In genomic region chr12:49130151-49131050, GRCh38 we compare ENCODE assay signal across 8 cellular contexts. TPM values are rescaled to one million over a fixed set of nuclear protein-coding genes. Genes with fewer than 3 reads are reported as not detected.
DNase-seq lines count a peak whose midpoint lies in the region; ATAC-seq, FAIRE-seq and TF ChIP-seq lines count a peak whose summit lies in the region.

No MANE protein-coding gene starts in this region.

- H3K4me1 ChIP-seq in heart right ventricle = peaks cover 4 to 42% (median 31%) of the 10 kb centered on the region in 9 donors

- peaks cover 0 to 35% (median 18%) of the 10 kb centered on the region in 9 donors for H3K36me3 ChIP-seq in heart right ventricle

- H3K9me3 ChIP-seq in heart right ventricle = no peaks in the 10 kb centered on the region

- DNase-seq in GM12891 (ENCODE audit: insufficient read length, low spot score) (peak; percentile 72), NCI-H1417 treated with DMSO at 0.1 percent for 48 hours (lab: John Stamatoyannopoulos, UW) (peak; percentile 84), SW480 (ENCODE audit: low spot score) (peak; percentile 91), heart right ventricle (peak; percentile 95), posterior cingulate gyrus (peak; percentile 82 to 99 (median 91)), type B pancreatic cell (ENCODE audit: extremely low spot score, unreplicated experiment) (peak; percentile 93)

- peak; percentile 72 for TF ChIP-seq POLR2A in GM12891 (IDR thresholded peaks at IDR 0.05; ENCODE audit: low read depth, low read length)

- H3K27ac ChIP-seq in adipose tissue (ENCODE audit: low read depth, low read length) (peak overlapping the region; percentile 98), heart right ventricle (peak overlapping the region; percentile 94 to 100 (median 99))

- peaks cover 25% of the 10 kb centered on the region for H3K4me1 Mint-ChIP-seq in type B pancreatic cell (ENCODE audit: unreplicated experiment)

- peak; percentile 80 for FAIRE-seq in GM12891 (lab: Jason Lieb, UNC)

- TF ChIP-seq CTCF in heart right ventricle (IDR thresholded peaks at IDR 0.05) (peak; percentile 74 to 98 (median 93)), type B pancreatic cell (conservative IDR thresholded peaks at IDR 0.05) (peak; percentile 94)

- 0% methylated on average over 63 to 66 of the region's 66 CpGs for WGBS in adipose tissue, 3 donors
- WGBS in heart right ventricle, 2 donors = 0 to 1% methylated on average over 66 of the region's 66 CpGs

- peak overlapping the region; percentile 66 to 98 (median 86) for H3K4me3 ChIP-seq in heart right ventricle

- H3K27me3 ChIP-seq in heart right ventricle = no peaks in the 10 kb centered on the region

- intact Hi-C loops in heart right ventricle (cut with DNase I) = loop anchor here (1.0 to 10.0 kb wide), 9 partner anchors 20 to 104 kb away; partner anchors contain the start of genes TUBA1A (in 10 of the 10), LMBR1L (in 3 of the 10) and KMT2D (in 1 of the 10)
- intact Hi-C loops in posterior cingulate gyrus (cut with DNase I) = loop anchor here (1.0 kb wide), 1 partner anchor 103 kb away; no protein-coding TSS in a partner anchor

- H3K4me3 Mint-ChIP-seq in type B pancreatic cell = peak overlapping the region; percentile 97

- no peaks in the 10 kb centered on the region for H3K9me3 Mint-ChIP-seq in type B pancreatic cell

- ATAC-seq in HG02840 (IDR thresholded peaks at IDR 0.05; ENCODE audit: low FRiP score, unreplicated experiment) (peak; percentile 61), heart right ventricle (peak; percentile 86 to 94 (median 90))

- peak overlapping the region; percentile 99 for H3K27ac Mint-ChIP-seq in type B pancreatic cell

- peaks cover 39% of the 10 kb centered on the region for H3K36me3 Mint-ChIP-seq in type B pancreatic cell

- no peaks in the 10 kb centered on the region for H3K27me3 Mint-ChIP-seq in type B pancreatic cell

TF ChIP-seq in GM12891, 5 proteins besides CTCF, POLR2A, EP300 and RAD21:
- TF ChIP-seq PAX5 (IDR thresholded peaks at IDR 0.05; ENCODE audit: insufficient read depth, low read length, severe bottlenecking) = peak; percentile 70
- peak; percentile 67 for TF ChIP-seq POLR2AphosphoS5 (IDR thresholded peaks at IDR 0.05; ENCODE audit: low read depth, low read length)
- peak; percentile 80 for TF ChIP-seq SPI1 (IDR thresholded peaks at IDR 0.05; ENCODE audit: low read depth, low read length)
- TF ChIP-seq TAF1 (IDR thresholded peaks at IDR 0.05; ENCODE audit: low read depth, low read length) = peak; percentile 58; the same call in 1 of the 2 replicates
- TF ChIP-seq POU2F2 (IDR thresholded peaks at IDR 0.05; ENCODE audit: low read depth, low read length) = peak; percentile 81

RNA-seq across cellular contexts. Expression of gene TUBA1B, which starts 0.8 kb away (rescaled TPM):
- polyA plus RNA-seq in GM12891 (2012; ENCODE audit: low read depth, missing spikeins) = 1,284 TPM
- polyA plus RNA-seq in adipose tissue (100 to 1,000 TPM; 184 to 751 (median 746) TPM), heart right ventricle (1,000 to 10,000 TPM in 1 of 2 donors, 100 to 1,000 TPM in 1; 117 to 1,374 TPM)
- total RNA-seq in heart right ventricle (100 to 1,000 TPM; 201 to 818 (median 309) TPM), type B pancreatic cell (ENCODE audit: low replicate concordance) (664 and 1,458 TPM in 2 replicates)

RNA-seq across cellular contexts. Expression of gene LMBR1L, which starts 19.8 kb away (rescaled TPM):
- polyA plus RNA-seq in GM12891 (2012; ENCODE audit: low read depth, missing spikeins) = 21.6 TPM
- polyA plus RNA-seq in adipose tissue (10 to 100 TPM; 22.5 to 38.7 (median 28.2) TPM), heart right ventricle (10 to 100 TPM; 24.8 to 47.0 TPM)
- total RNA-seq in heart right ventricle (10 to 100 TPM; 21.5 to 51.8 (median 30.8) TPM), type B pancreatic cell (ENCODE audit: low replicate concordance) (101 and 105 TPM in 2 replicates)

RNA-seq across cellular contexts. Expression of gene DHH, which starts 35.8 kb away (rescaled TPM):
- not detected for polyA plus RNA-seq in GM12891 (2012; ENCODE audit: low read depth, missing spikeins)
- 1 to 10 TPM in 2 of 3 donors, under 1 TPM in 1; 0.22 to 1.8 (median 1.5) TPM for polyA plus RNA-seq in adipose tissue
- total RNA-seq in heart right ventricle = 1 to 10 TPM in 2 of 10 donors, under 1 TPM in 8; 0.32 to 1.6 (median 0.74) TPM
- 1 to 10 TPM in 1 of 2 donors, under 1 TPM in 1; 0.37 to 1.2 TPM for polyA plus RNA-seq in heart right ventricle
- 0.56 TPM in 1 of 2 replicates, not detected in the other for total RNA-seq in type B pancreatic cell (ENCODE audit: low replicate concordance)

RNA-seq across cellular contexts. Expression of gene TUBA1A, which starts 58.5 kb away (rescaled TPM):
- 82.9 TPM for polyA plus RNA-seq in GM12891 (2012; ENCODE audit: low read depth, missing spikeins)
- polyA plus RNA-seq in adipose tissue (100 to 1,000 TPM in 2 of 3 donors, 10 to 100 TPM in 1; 51.3 to 167 (median 154) TPM), heart right ventricle (100 to 1,000 TPM in 1 of 2 donors, 10 to 100 TPM in 1; 45.2 to 287 TPM)
- total RNA-seq in heart right ventricle (100 to 1,000 TPM in 8 of 10 donors, 10 to 100 TPM in 2; 93.9 to 258 (median 134) TPM), type B pancreatic cell (ENCODE audit: low replicate concordance) (211 and 489 TPM in 2 replicates)

Comparison
In these comparisons a context has a peak if more than half of its experiments do, and no peak if none do; other contexts are left out.
1. Peak in every context shown above with its lines: DNase-seq, ATAC-seq, H3K4me3 ChIP-seq and H3K27ac ChIP-seq.